7 cellular contexts compared by ENCODE assay signal in the genomic region with DNA sequence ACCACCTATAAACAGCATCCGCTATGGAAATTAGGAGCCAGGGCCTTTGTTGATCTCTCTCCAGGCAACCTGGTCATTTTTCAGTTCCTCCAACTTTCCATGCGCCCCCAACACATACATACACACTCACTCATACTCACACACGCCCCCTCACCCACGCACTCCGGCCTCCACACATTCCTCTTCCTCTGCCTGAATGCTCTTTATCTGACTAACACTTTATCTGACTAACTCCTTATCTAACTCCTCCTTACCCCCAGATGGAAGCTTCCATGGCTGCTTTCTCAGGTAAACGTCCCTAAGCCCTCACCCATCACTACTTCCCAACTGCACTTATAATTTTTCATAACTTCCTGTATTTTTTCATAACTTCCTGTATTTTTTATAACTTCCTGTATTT. TPM values are rescaled to one million over a fixed set of nuclear protein-coding genes. Genes with fewer than 3 reads are reported as not detected.
A peak's percentile ranks its signal among the peaks of the same experiment; 100 is the strongest.
DNase-seq lines count a peak whose midpoint lies in the region; ATAC-seq and TF ChIP-seq lines count a peak whose summit lies in the region.

No MANE protein-coding gene starts in this region.

- peaks cover 53% of the 10 kb centered on the region for H3K4me1 Mint-ChIP-seq in activated CD4-positive, alpha-beta T cell treated with anti-CD3 and anti-CD28 coated beads, Interleukin-2, amount 10 ng/mL, durations not matched to agents 24 days and 14 days

- H3K4me3 ChIP-seq in fibroblast of mammary gland (ENCODE audit: control insufficient read depth, low read depth, low read length), result no peak overlapping the region

- DNase-seq in Kasumi-1 (lab: John Stamatoyannopoulos, UW) (peak; percentile 32 to 65), fibroblast of mammary gland (ENCODE audit: low read depth) (peak; percentile 73), NCI-H524 (lab: John Stamatoyannopoulos, UW) (no peak)
- no peak for DNase-seq in activated CD4-positive, alpha-beta T cell treated with anti-CD3 and anti-CD28 coated beads, Interleukin-2, amount 10 ng/mL, durations not matched to agents 24 days and 14 days
- DNase-seq in stimulated activated CD8-positive, alpha-beta memory T cell treated with anti-CD3 and anti-CD28 coated beads, Interleukin-7, amount 100 ng/mL, for 4 hours (ENCODE audit: low read depth in 2 of 2), result peak; percentile 54 to 65

- peaks cover 15% of the 10 kb centered on the region for H3K9me3 Mint-ChIP-seq in activated CD4-positive, alpha-beta T cell treated with anti-CD3 and anti-CD28 coated beads, Interleukin-2, amount 10 ng/mL, durations not matched to agents 24 days and 14 days

- peaks cover 16% of the 10 kb centered on the region for H3K36me3 Mint-ChIP-seq in activated CD4-positive, alpha-beta T cell treated with anti-CD3 and anti-CD28 coated beads, Interleukin-2, amount 10 ng/mL, durations not matched to agents 24 days and 14 days (ENCODE audit: low read depth)

- no peak for TF ChIP-seq CTCF in fibroblast of mammary gland (conservative IDR thresholded peaks at IDR 0.05; ENCODE audit: control insufficient read depth, insufficient read depth, low read depth, low read length)

- H3K27ac Mint-ChIP-seq in activated CD4-positive, alpha-beta T cell treated with anti-CD3 and anti-CD28 coated beads, Interleukin-2, amount 10 ng/mL, durations not matched to agents 24 days and 14 days, result peak overlapping the region; percentile 84

- intact Hi-C loops in activated CD4-positive, alpha-beta T cell treated with anti-CD3 and anti-CD28 coated beads, Interleukin-2, amount 10 ng/mL, durations not matched to agents 24 days and 14 days (cut with micrococcal nuclease), result no loop called here

- H3K4me3 Mint-ChIP-seq in activated CD4-positive, alpha-beta T cell treated with anti-CD3 and anti-CD28 coated beads, Interleukin-2, amount 10 ng/mL, durations not matched to agents 24 days and 14 days, result peak overlapping the region; percentile 60

- ATAC-seq in GM18868 (IDR thresholded peaks at IDR 0.05; ENCODE audit: unreplicated experiment) (no peak), HG03108 (IDR thresholded peaks at IDR 0.05; ENCODE audit: unreplicated experiment) (no peak)

- H3K27me3 Mint-ChIP-seq in activated CD4-positive, alpha-beta T cell treated with anti-CD3 and anti-CD28 coated beads, Interleukin-2, amount 10 ng/mL, durations not matched to agents 24 days and 14 days, result no peaks in the 10 kb centered on the region

RNA-seq across cellular contexts. Expression of a gene that starts 17.4 kb away (rescaled TPM):
- total RNA-seq in activated CD4-positive, alpha-beta T cell treated with anti-CD3 and anti-CD28 coated beads, Interleukin-2, amount 10 ng/mL, durations not matched to agents 24 days and 14 days, result 2.8 and 3.1 TPM in 2 replicates

RNA-seq across cellular contexts. Expression of a gene that starts 37.1 kb away (rescaled TPM):
- total RNA-seq in activated CD4-positive, alpha-beta T cell treated with anti-CD3 and anti-CD28 coated beads, Interleukin-2, amount 10 ng/mL, durations not matched to agents 24 days and 14 days, result 52.2 and 52.5 TPM in 2 replicates

RNA-seq across cellular contexts. Expression of a gene that starts 37.5 kb away (rescaled TPM):
- total RNA-seq in activated CD4-positive, alpha-beta T cell treated with anti-CD3 and anti-CD28 coated beads, Interleukin-2, amount 10 ng/mL, durations not matched to agents 24 days and 14 days, result 42.3 and 42.6 TPM in 2 replicates

RNA-seq across cellular contexts. Expression of a gene that starts 38.9 kb away (rescaled TPM):
- 92.3 and 96.5 TPM in 2 replicates for total RNA-seq in activated CD4-positive, alpha-beta T cell treated with anti-CD3 and anti-CD28 coated beads, Interleukin-2, amount 10 ng/mL, durations not matched to agents 24 days and 14 days

Comparison
In these comparisons a context has a peak if more than half of its experiments do, and no peak if none do; other contexts are left out.
1. DNase-seq: peak in Kasumi-1 (2 of 2), fibroblast of mammary gland (single experiment) and stimulated activated CD8-positive, alpha-beta memory T cell treated with anti-CD3 and anti-CD28 coated beads, Interleukin-7, amount 100 ng/mL, for 4 hours (2 of 2); none in activated CD4-positive, alpha-beta T cell treated with anti-CD3 and anti-CD28 coated beads, Interleukin-2, amount 10 ng/mL, durations not matched to agents 24 days and 14 days (single experiment) and NCI-H524 (0 of 2).